Comparison of ENCODE assay signal across 18 cellular contexts in the genomic region with DNA sequence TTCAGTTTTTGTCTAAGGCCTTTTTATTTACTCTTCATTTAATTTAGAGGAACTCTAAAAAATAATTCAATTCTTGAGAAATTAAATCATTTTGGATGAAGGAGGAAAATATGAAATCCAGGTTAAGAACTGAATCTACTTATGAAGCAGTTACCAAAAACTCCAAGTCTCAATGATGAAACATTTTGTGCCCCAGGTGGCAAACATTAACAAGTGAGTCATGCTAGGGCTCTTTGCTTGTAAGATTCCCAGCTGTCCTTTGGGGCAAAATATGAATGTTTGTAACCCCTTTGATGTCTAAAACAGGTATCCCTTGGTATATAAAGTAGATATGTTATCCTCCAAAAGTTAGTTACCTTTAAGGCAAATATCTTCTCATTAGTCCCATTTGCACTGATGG.
DNase-seq lines count a peak whose midpoint lies in the region; TF ChIP-seq lines count a peak whose summit lies in the region.
"Had no signal": no experiment of that assay in that cellular context is flagged by ENCODE, and none has a peak within 500 bp of the region (broad histone marks: within the 10 kb centered on the region; RNA-seq: fewer than 3 reads in every experiment).

No MANE protein-coding gene starts in this region.

- DNase-seq in NCI-H1417 (lab: John Stamatoyannopoulos, UW) (peak in 2 of 3 experiments; percentile 50 to 82), NCI-H1417 treated with DMSO at 0.1 percent for 48 hours (lab: John Stamatoyannopoulos, UW) (no peak), NCI-H69 (lab: John Stamatoyannopoulos, UW) (peak; percentile 89), epithelial cell of esophagus (ENCODE audit: low read depth) (peak; percentile 29), kidney tubule cell (ENCODE audit: low spot score) (peak; percentile 61), SHP77 (lab: John Stamatoyannopoulos, UW) (no peak), T-helper 9 cell (no peak)
- DNase-seq: BE2C; C1 segment of cervical spinal cord; CD4-positive, CD25-positive, alpha-beta regulatory T cell; CD8-positive, alpha-beta memory T cell; COR-L47; DMS153; DND-41; EL; GM23248 had no signal

- no peak for TF ChIP-seq CTCF in epithelial cell of esophagus (IDR thresholded peaks at IDR 0.05; ENCODE audit: insufficient read depth, low read depth, low read length, missing control alignments)

- no peak overlapping the region for H3K4me3 ChIP-seq in epithelial cell of esophagus (ENCODE audit: low read length)
- H3K4me3 ChIP-seq: GM12878, GM23248, HAP-1 had no signal

Comparison
In these comparisons a context has a peak if more than half of its experiments do, and no peak if none do; other contexts are left out.
1. DNase-seq: peak in NCI-H1417 (2 of 3), NCI-H69 (single experiment), epithelial cell of esophagus (single experiment) and kidney tubule cell (single experiment); none in NCI-H1417 treated with DMSO at 0.1 percent for 48 hours (single experiment), SHP77 (0 of 2) and T-helper 9 cell (single experiment).